27 cellular contexts compared by ENCODE assay signal in genomic region chr4:75498041-75498440, GRCh38. TPM values are rescaled to one million over a fixed set of nuclear protein-coding genes. Genes with fewer than 3 reads are reported as not detected.
"Had no signal": no experiment of that assay in that cellular context is flagged by ENCODE, and none has a peak within 500 bp of the region (broad histone marks: within the 10 kb centered on the region; RNA-seq: fewer than 3 reads in every experiment).

No MANE protein-coding gene starts in this region.

- H3K4me3 ChIP-seq: esophagus squamous epithelium, neural progenitor cell, psoas muscle, SJSA1, spleen, tibial artery, upper lobe of right lung had no signal

- H3K9me3 Mint-ChIP-seq: activated naive CD4-positive, alpha-beta T cell treated with anti-CD3 and anti-CD28 coated beads for 36 hours had no signal

- H3K27ac Mint-ChIP-seq: activated CD8-positive, alpha-beta memory T cell treated with anti-CD3 and anti-CD28 coated beads, Interleukin-2, amount 10 ng/mL, durations not matched to agents 7 days and 5 days; activated CD8-positive, alpha-beta T cell treated with anti-CD3 and anti-CD28 coated beads, Interleukin-2, amount 10 ng/mL, durations not matched to agents 7 days and 5 days; activated naive CD4-positive, alpha-beta T cell treated with anti-CD3 and anti-CD28 coated beads for 36 hours; activated naive CD8-positive, alpha-beta T cell treated with anti-CD3 and anti-CD28 coated beads, Interleukin-2, amount 10 ng/mL, durations not matched to agents 7 days and 5 days; neural progenitor cell had no signal

- H2AFZ ChIP-seq: neural progenitor cell, parathyroid adenoma had no signal

- H3K9me3 ChIP-seq: esophagus squamous epithelium, psoas muscle, SJSA1, tibial artery, upper lobe of right lung had no signal

- H3K4me3 Mint-ChIP-seq: activated CD4-positive, alpha-beta T cell treated with anti-CD3 and anti-CD28 coated beads for 36 hours; activated CD8-positive, alpha-beta memory T cell treated with anti-CD3 and anti-CD28 coated beads, Interleukin-2, amount 10 ng/mL, durations not matched to agents 7 days and 5 days; activated CD8-positive, alpha-beta T cell treated with anti-CD3 and anti-CD28 coated beads, Interleukin-2, amount 10 ng/mL, durations not matched to agents 7 days and 5 days; activated naive CD4-positive, alpha-beta T cell treated with anti-CD3 and anti-CD28 coated beads for 36 hours; activated naive CD8-positive, alpha-beta T cell treated with anti-CD3 and anti-CD28 coated beads, Interleukin-2, amount 10 ng/mL, durations not matched to agents 7 days and 5 days; naive B cell; neural progenitor cell had no signal

- H3K9ac ChIP-seq: neural progenitor cell, parathyroid adenoma had no signal

- H3K27me3 Mint-ChIP-seq: activated CD4-positive, alpha-beta T cell treated with anti-CD3 and anti-CD28 coated beads for 36 hours; activated CD8-positive, alpha-beta memory T cell treated with anti-CD3 and anti-CD28 coated beads, Interleukin-2, amount 10 ng/mL, durations not matched to agents 7 days and 5 days; activated naive CD8-positive, alpha-beta T cell treated with anti-CD3 and anti-CD28 coated beads, Interleukin-2, amount 10 ng/mL, durations not matched to agents 7 days and 5 days; naive B cell had no signal

- H3K27me3 ChIP-seq: esophagus squamous epithelium, neural progenitor cell, SJSA1, spleen, tibial artery, upper lobe of right lung had no signal

- H3K4me2 ChIP-seq: neural progenitor cell had no signal

- H3K4me1 ChIP-seq: neural progenitor cell, parathyroid adenoma, psoas muscle, SJSA1 had no signal

- H3K27ac ChIP-seq: esophagus squamous epithelium, neural progenitor cell, parathyroid adenoma, psoas muscle, SJSA1, spleen, tibial artery, upper lobe of right lung had no signal

- ATAC-seq: activated CD4-positive, alpha-beta T cell treated with anti-CD3 and anti-CD28 coated beads for 36 hours; activated CD8-positive, alpha-beta memory T cell treated with anti-CD3 and anti-CD28 coated beads, Interleukin-2, amount 10 ng/mL, durations not matched to agents 7 days and 5 days; activated CD8-positive, alpha-beta T cell treated with anti-CD3 and anti-CD28 coated beads, Interleukin-2, amount 10 ng/mL, durations not matched to agents 7 days and 5 days; left cardiac atrium; left ventricle myocardium superior; psoas muscle; stimulated activated naive CD8-positive, alpha-beta T cell treated with anti-CD3 and anti-CD28 coated beads, Interleukin-15, Interleukin-2, amounts not matched to agents 100 U/mL and 50 U/mL, for 24 hours; upper lobe of right lung had no signal

- H3K4me1 Mint-ChIP-seq: neural progenitor cell had no signal

- DNase-seq: activated CD4-positive, alpha-beta T cell treated with anti-CD3 and anti-CD28 coated beads for 36 hours; activated CD4-positive, CD25-positive, alpha-beta regulatory T cell; activated CD8-positive, alpha-beta memory T cell treated with anti-CD3 and anti-CD28 coated beads, Interleukin-2, amount 10 ng/mL, durations not matched to agents 7 days and 5 days; activated CD8-positive, alpha-beta T cell treated with anti-CD3 and anti-CD28 coated beads, Interleukin-2, amount 10 ng/mL, durations not matched to agents 7 days and 5 days; activated effector memory CD4-positive, alpha-beta T cell treated with anti-CD3 and anti-CD28 coated beads, Interleukin-2, amount 50 U/mL, for 16 hours; activated naive CD4-positive, alpha-beta T cell treated with anti-CD3 and anti-CD28 coated beads for 36 hours; activated naive CD8-positive, alpha-beta T cell treated with anti-CD3 and anti-CD28 coated beads, Interleukin-2, amount 10 ng/mL, durations not matched to agents 7 days and 5 days; amniotic stem cell; esophagus squamous epithelium; glutamatergic neuron; left cardiac atrium; left ventricle myocardium superior; naive B cell; occipital lobe; psoas muscle; spleen; stimulated activated naive CD8-positive, alpha-beta T cell treated with anti-CD3 and anti-CD28 coated beads, Interleukin-15, Interleukin-2, amounts not matched to agents 100 U/mL and 50 U/mL, for 24 hours; T-helper 1 cell; tibial artery; upper lobe of right lung had no signal

RNA-seq across cellular contexts. Expression of gene ODAPH, which starts 57.8 kb away (rescaled TPM):
- total RNA-seq: activated CD4-positive, alpha-beta T cell treated with anti-CD3 and anti-CD28 coated beads for 36 hours; activated CD8-positive, alpha-beta T cell treated with anti-CD3 and anti-CD28 coated beads, Interleukin-2, amount 10 ng/mL, durations not matched to agents 7 days and 5 days; activated naive CD4-positive, alpha-beta T cell treated with anti-CD3 and anti-CD28 coated beads for 36 hours; bronchial epithelial cell; frontal cortex; left cardiac atrium; left ventricle myocardium superior; lung microvascular endothelial cell; mucosa of gallbladder; occipital lobe; SJSA1; spleen; upper lobe of right lung had no signal
